Comparison of ENCODE assay signal across 20 cellular contexts in the genomic region with DNA sequence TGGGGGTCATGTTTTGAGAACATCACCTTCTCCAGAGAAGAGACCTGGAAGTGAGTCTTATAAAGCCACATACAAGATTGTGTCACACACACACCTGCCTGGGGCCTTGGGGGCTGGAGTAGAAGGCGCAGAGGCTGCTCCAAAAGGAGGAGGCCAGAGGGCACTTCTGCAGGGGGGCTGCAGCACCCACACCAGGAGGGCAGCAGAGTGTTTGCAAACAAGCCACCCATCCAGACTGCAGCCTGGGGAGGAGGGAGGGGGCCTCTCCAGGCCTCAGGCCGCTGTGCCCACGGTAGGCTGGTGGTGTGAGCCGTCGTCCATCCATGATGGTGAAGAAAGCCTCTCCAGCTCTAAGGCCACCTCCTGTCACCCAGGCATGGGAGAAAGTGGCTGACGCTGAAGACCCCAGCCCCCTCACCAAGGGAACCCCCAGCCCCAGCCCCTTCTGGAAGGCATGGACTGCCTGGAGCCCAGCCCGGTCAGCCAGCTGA.
DNase-seq lines count a peak whose midpoint lies in the region; ATAC-seq, FAIRE-seq and TF ChIP-seq lines count a peak whose summit lies in the region.
"Had no signal": no experiment of that assay in that cellular context is flagged by ENCODE, and none has a peak within 500 bp of the region (broad histone marks: within the 10 kb centered on the region; RNA-seq: fewer than 3 reads in every experiment).

No MANE protein-coding gene starts in this region.

- H3K36me3 Mint-ChIP-seq in type B pancreatic cell = no peaks in the 10 kb centered on the region
- peaks cover under 1% of the 10 kb centered on the region for H3K36me3 Mint-ChIP-seq in T-helper 2 cell treated with Interferon-gamma antibody and Interleukin-4, amounts not matched to agents 5 μg/mL and 100 μg/mL, for 36 hours (ENCODE audit: low read depth)
- H3K36me3 Mint-ChIP-seq: CD4-positive, alpha-beta memory T cell had no signal

- H3K14ac ChIP-seq in mesenchymal stem cell (ENCODE audit: low read length in 2 of 2) = no peak overlapping the region

- peak overlapping the region; percentile 37 for H2BK15ac ChIP-seq in mesenchymal stem cell (ENCODE audit: low read depth, poor library complexity, severe bottlenecking)

- H4K91ac ChIP-seq in mesenchymal stem cell (ENCODE audit: low read length) = peak overlapping the region; percentile 35

- no peak overlapping the region for H3K9ac ChIP-seq in mammary epithelial cell (ENCODE audit: insufficient read depth, low read length)
- H3K9ac ChIP-seq in mesenchymal stem cell (ENCODE audit: low read length) = no peak overlapping the region
- H3K9ac ChIP-seq: GM23248 had no signal

- peaks cover 12% of the 10 kb centered on the region for H3K27me3 Mint-ChIP-seq in type B pancreatic cell
- H3K27me3 Mint-ChIP-seq in T-helper 2 cell treated with Interferon-gamma antibody and Interleukin-4, amounts not matched to agents 5 μg/mL and 100 μg/mL, for 36 hours (ENCODE audit: low read depth) = no peaks in the 10 kb centered on the region
- H3K27me3 Mint-ChIP-seq: CD4-positive, alpha-beta memory T cell had no signal

- no peak overlapping the region for H3K4ac ChIP-seq in mesenchymal stem cell (ENCODE audit: low read depth in 1 of 2, low read length in 2 of 2)

- H2AK5ac ChIP-seq in mesenchymal stem cell (ENCODE audit: low read length, severe bottlenecking) = no peak overlapping the region

- dilution Hi-C loops in mammary epithelial cell (cut with HindIII; ENCODE audit: low sequenced_read_pairs) = loop anchor here (10.0 kb wide), 1 partner anchor 127 kb away; no protein-coding TSS in a partner anchor

- CTCF ChIA-PET in mammary epithelial cell (lab: Charles Lee; ENCODE audit: low non-redundant PET) = no interaction called here

- H3K27ac Mint-ChIP-seq in type B pancreatic cell = peak overlapping the region; percentile 8
- no peak overlapping the region for H3K27ac Mint-ChIP-seq in T-helper 2 cell treated with Interferon-gamma antibody and Interleukin-4, amounts not matched to agents 5 μg/mL and 100 μg/mL, for 36 hours

- no peaks in the 10 kb centered on the region for H3K79me2 ChIP-seq in mammary epithelial cell (ENCODE audit: insufficient read depth, low read length)

- no peak overlapping the region for H2BK5ac ChIP-seq in mesenchymal stem cell (ENCODE audit: low read depth, low read length, poor library complexity, severe bottlenecking)

- no peak overlapping the region for H3K23ac ChIP-seq in mesenchymal stem cell (ENCODE audit: low read length in 2 of 2)

- peaks cover 25% of the 10 kb centered on the region for H3K4me1 Mint-ChIP-seq in type B pancreatic cell (ENCODE audit: unreplicated experiment)
- H3K4me1 Mint-ChIP-seq in T-helper 2 cell treated with Interferon-gamma antibody and Interleukin-4, amounts not matched to agents 5 μg/mL and 100 μg/mL, for 36 hours (ENCODE audit: low read depth) = peaks cover 25% of the 10 kb centered on the region

- H3K4me2 ChIP-seq in mammary epithelial cell (ENCODE audit: insufficient read depth, low read depth, low read length) (peak overlapping the region; percentile 20), mesenchymal stem cell (ENCODE audit: low read length, poor library complexity, severe bottlenecking) (no peak overlapping the region)
- H3K4me2 ChIP-seq: A549 had no signal

- no peak for TF ChIP-seq CTCF in mammary epithelial cell (conservative IDR thresholded peaks at IDR 0.05 in 1 of 2, IDR thresholded peaks at IDR 0.05 in 1 of 2; ENCODE audit: extremely low read depth in 1 of 2, insufficient read depth in 1 of 2, low read depth in 1 of 2, low read length in 2 of 2)
- no peak for TF ChIP-seq CTCF in type B pancreatic cell (conservative IDR thresholded peaks at IDR 0.05)

- DNase-seq in left cardiac atrium (peak; percentile 12), cardiac septum (ENCODE audit: low spot score) (no peak), mammary epithelial cell (no peak), mesenchymal stem cell (no peak), type B pancreatic cell (ENCODE audit: extremely low spot score, unreplicated experiment) (no peak), small intestine (no peak), OCI-M1 (lab: John Stamatoyannopoulos, UW) (no peak)
- DNase-seq in T-helper 2 cell treated with Interferon-gamma antibody and Interleukin-4, amounts not matched to agents 5 μg/mL and 100 μg/mL, for 36 hours (ENCODE audit: low spot score) = no peak
- DNase-seq: DND-41, GDM1, GM23248, IMR-90, Kasumi-1, NCI-H1436, NCI-H2081, NCI-H526 treated with DMSO at 0.1 percent for 48 hours had no signal

- no peak overlapping the region for H3K4me3 ChIP-seq in mammary epithelial cell (replicated peaks in 1 of 3; ENCODE audit: insufficient read depth in 1 of 3, low read depth in 2 of 3, low read length in 3 of 3)
- H3K4me3 ChIP-seq in mesenchymal stem cell (ENCODE audit: insufficient read depth in 1 of 2, low read depth in 1 of 2, low read length in 2 of 2) = no peak overlapping the region
- H3K4me3 ChIP-seq in small intestine (ENCODE audit: low read depth in 1 of 2, low read length in 2 of 2) = no peak overlapping the region
- H3K4me3 ChIP-seq: A549, GM23248 had no signal

- FAIRE-seq in small intestine (lab: Jason Lieb, UNC) = no peak
- FAIRE-seq: A549, D721Med had no signal

- intact Hi-C loops in left cardiac atrium (cut with DNase I) (no loop called here), cardiac septum (cut with DNase I) (no loop called here), mammary epithelial cell (cut with micrococcal nuclease) (loop anchor here (5.0 kb wide), 1 partner anchor 130 kb away; no protein-coding TSS in a partner anchor)

- H3K27ac ChIP-seq in mammary epithelial cell (ENCODE audit: insufficient read depth, low read depth, low read length) = no peak overlapping the region
- no peak overlapping the region for H3K27ac ChIP-seq in mesenchymal stem cell (ENCODE audit: low read length, poor library complexity, severe bottlenecking)
- no peak overlapping the region for H3K27ac ChIP-seq in small intestine (ENCODE audit: low read depth in 1 of 2, low read length in 1 of 2)
- H3K27ac ChIP-seq: A549, GM23248 had no signal

- WGBS in mammary epithelial cell (ENCODE audit: low coverage, missing lambda C conversion rate) = 100% methylated on average over 4 of the region's 7 CpGs
- 97% methylated on average over 7 of the region's 7 CpGs for WGBS in mesenchymal stem cell
- 93 to 97% (median 94%) methylated on average over 7 of the region's 7 CpGs for WGBS in small intestine, 3 donors

- no peak overlapping the region for H4K8ac ChIP-seq in mesenchymal stem cell (ENCODE audit: low read length)

- H3K4me1 ChIP-seq in mammary epithelial cell (ENCODE audit: insufficient read depth, low read length) = peaks cover 43% of the 10 kb centered on the region
- H3K4me1 ChIP-seq in mesenchymal stem cell (ENCODE audit: control insufficient read depth, insufficient read depth, low read depth, low read length) = peaks cover 4% of the 10 kb centered on the region
- peaks cover 0 to 7% of the 10 kb centered on the region in 2 donors for H3K4me1 ChIP-seq in small intestine (ENCODE audit: control insufficient read depth in 2 of 2, insufficient read depth in 1 of 2, low read depth in 1 of 2, low read length in 1 of 2)
- H3K4me1 ChIP-seq: A549 had no signal

- H3K18ac ChIP-seq in mesenchymal stem cell (ENCODE audit: low read depth in 1 of 2, low read length in 2 of 2) = no peak overlapping the region

- H3K79me1 ChIP-seq in mesenchymal stem cell (replicated peaks; ENCODE audit: low read length, poor library complexity, severe bottlenecking) = no peaks in the 10 kb centered on the region

- no peak overlapping the region for H2BK12ac ChIP-seq in mesenchymal stem cell (ENCODE audit: low read length in 2 of 2)

- no peaks in the 10 kb centered on the region for H3K9me3 ChIP-seq in mammary epithelial cell (replicated peaks; ENCODE audit: insufficient read depth, low read length)
- no peaks in the 10 kb centered on the region for H3K9me3 ChIP-seq in mesenchymal stem cell (ENCODE audit: control insufficient read depth, low read length)
- no peaks in the 10 kb centered on the region for H3K9me3 ChIP-seq in small intestine (ENCODE audit: control insufficient read depth, low read depth)
- H3K9me3 ChIP-seq: A549 had no signal

- H3K9me3 Mint-ChIP-seq in type B pancreatic cell = no peaks in the 10 kb centered on the region
- H3K9me3 Mint-ChIP-seq in T-helper 2 cell treated with Interferon-gamma antibody and Interleukin-4, amounts not matched to agents 5 μg/mL and 100 μg/mL, for 36 hours = peaks cover 2% of the 10 kb centered on the region

- H3K4me3 Mint-ChIP-seq in type B pancreatic cell = no peak overlapping the region
- no peak overlapping the region for H3K4me3 Mint-ChIP-seq in T-helper 2 cell treated with Interferon-gamma antibody and Interleukin-4, amounts not matched to agents 5 μg/mL and 100 μg/mL, for 36 hours

- H2AFZ ChIP-seq in mammary epithelial cell (ENCODE audit: low read depth, low read length) (no peak overlapping the region), mesenchymal stem cell (ENCODE audit: low read depth, low read length) (no peak overlapping the region)
- H2AFZ ChIP-seq: GM23248 had no signal

- in situ Hi-C loops in mammary epithelial cell (cut with MboI; ENCODE audit: low sequenced_read_pairs in 2 of 2) = no loop called here

- H4K20me1 ChIP-seq in mammary epithelial cell (ENCODE audit: insufficient read depth, low read length) = no peaks in the 10 kb centered on the region

- H2BK120ac ChIP-seq in mesenchymal stem cell (ENCODE audit: low read depth, low read length) = no peak overlapping the region

- ATAC-seq in left cardiac atrium = no peak
- ATAC-seq: A549, HCT116 had no signal

- no TSS peak for BruUV-seq in mammary epithelial cell (replicated peaks; lab: Mats Ljungman, UMichigan)

- H3K36me3 ChIP-seq in mammary epithelial cell (ENCODE audit: insufficient read depth, low read length) (no peaks in the 10 kb centered on the region), mesenchymal stem cell (ENCODE audit: control insufficient read depth in 1 of 2, insufficient read depth in 2 of 2, low read depth in 1 of 2, low read length in 2 of 2) (no peaks in the 10 kb centered on the region), small intestine (ENCODE audit: control insufficient read depth in 2 of 2, insufficient read depth in 2 of 2, low read length in 2 of 2) (no peaks in the 10 kb centered on the region)

- H3K27me3 ChIP-seq in mammary epithelial cell (ENCODE audit: insufficient read depth, low read length) = no peaks in the 10 kb centered on the region
- H3K27me3 ChIP-seq in mesenchymal stem cell (ENCODE audit: control insufficient read depth in 1 of 2, insufficient read depth in 1 of 2, low read length in 2 of 2) = peaks cover 28 to 45% of the 10 kb centered on the region in 2 experiments
- H3K27me3 ChIP-seq in small intestine (ENCODE audit: control insufficient read depth in 2 of 2, insufficient read depth in 2 of 2, low read length in 2 of 2) = no peaks in the 10 kb centered on the region
